ENCODE assay signal across 2 cellular contexts in the genomic region with DNA sequence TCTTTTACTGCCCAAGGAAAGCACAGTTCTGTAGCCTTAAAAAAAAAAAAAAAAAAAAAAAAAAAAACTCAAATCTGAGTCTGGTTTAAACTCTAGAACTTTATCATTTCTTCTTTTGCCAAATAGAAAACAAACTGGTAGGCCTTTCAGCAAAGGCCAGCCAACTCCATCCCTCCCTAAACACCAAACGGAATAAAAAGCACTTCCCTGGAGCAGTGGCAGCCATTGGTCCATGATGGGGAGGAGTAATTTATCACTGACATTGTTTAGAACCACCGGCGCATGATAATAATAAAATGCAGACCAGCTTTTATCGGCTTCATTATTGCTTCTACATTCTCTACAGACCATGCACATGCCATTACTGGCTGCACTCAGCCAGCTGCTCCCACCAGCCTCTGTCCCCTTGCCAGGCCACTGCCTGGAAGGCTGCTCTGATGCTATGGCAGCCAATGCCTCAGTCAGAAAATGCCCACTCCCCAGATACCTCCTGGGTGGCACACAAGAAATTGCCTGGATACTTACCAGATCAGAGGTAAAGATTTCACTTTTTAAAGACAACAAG.
TF ChIP-seq lines count a peak whose summit lies in the region.

No MANE protein-coding gene starts in this region.

TF ChIP-seq in Ishikawa, 13 proteins besides CTCF, POLR2A, EP300 and RAD21:
- TF ChIP-seq, protein P1, sequence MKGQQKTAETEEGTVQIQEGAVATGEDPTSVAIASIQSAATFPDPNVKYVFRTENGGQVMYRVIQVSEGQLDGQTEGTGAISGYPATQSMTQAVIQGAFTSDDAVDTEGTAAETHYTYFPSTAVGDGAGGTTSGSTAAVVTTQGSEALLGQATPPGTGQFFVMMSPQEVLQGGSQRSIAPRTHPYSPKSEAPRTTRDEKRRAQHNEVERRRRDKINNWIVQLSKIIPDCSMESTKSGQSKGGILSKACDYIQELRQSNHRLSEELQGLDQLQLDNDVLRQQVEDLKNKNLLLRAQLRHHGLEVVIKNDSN (IDR thresholded peaks at IDR 0.05) = no peak
- TF ChIP-seq YY1 (IDR thresholded peaks at IDR 0.05; ENCODE audit: low read depth) = peak; percentile 40; the same call in 1 of the 2 replicates
- peak; percentile 19; the same call in 1 of the 2 replicates for TF ChIP-seq NFIC (IDR thresholded peaks at IDR 0.05)
- TF ChIP-seq TCF12 (IDR thresholded peaks at IDR 0.05; ENCODE audit: low read depth) = 0 out of 2 replicates have a peak, but pooled peaks have one; percentile 16

TF ChIP-seq in H1, 55 proteins besides CTCF, POLR2A, EP300 and RAD21 (continued from another document):
- TF ChIP-seq NRF1 (IDR thresholded peaks at IDR 0.05; ENCODE audit: low read depth, low read length) (no peak), CTBP2 (IDR thresholded peaks at IDR 0.05; ENCODE audit: borderline replicate concordance, insufficient read depth, insufficient read length, low read length) (no peak), CHD2 (IDR thresholded peaks at IDR 0.05; ENCODE audit: low read length) (no peak), POLR2AphosphoS5 (IDR thresholded peaks at IDR 0.05; ENCODE audit: low read depth, low read length) (no peak), KDM4A (IDR thresholded peaks at IDR 0.05; ENCODE audit: low read depth, low read length, severe bottlenecking) (no peak), PHF8 (conservative IDR thresholded peaks at IDR 0.05; ENCODE audit: low read depth, low read length) (no peak), MAX (IDR thresholded peaks at IDR 0.05) (no peak), FOSL1 (IDR thresholded peaks at IDR 0.05; ENCODE audit: insufficient read depth, low read depth, low read length) (no peak), YY1 (IDR thresholded peaks at IDR 0.05; ENCODE audit: low read depth, low read length) (no peak), BRCA1 (IDR thresholded peaks at IDR 0.05; ENCODE audit: low read depth, low read length) (no peak)
- TF ChIP-seq, protein P2, sequence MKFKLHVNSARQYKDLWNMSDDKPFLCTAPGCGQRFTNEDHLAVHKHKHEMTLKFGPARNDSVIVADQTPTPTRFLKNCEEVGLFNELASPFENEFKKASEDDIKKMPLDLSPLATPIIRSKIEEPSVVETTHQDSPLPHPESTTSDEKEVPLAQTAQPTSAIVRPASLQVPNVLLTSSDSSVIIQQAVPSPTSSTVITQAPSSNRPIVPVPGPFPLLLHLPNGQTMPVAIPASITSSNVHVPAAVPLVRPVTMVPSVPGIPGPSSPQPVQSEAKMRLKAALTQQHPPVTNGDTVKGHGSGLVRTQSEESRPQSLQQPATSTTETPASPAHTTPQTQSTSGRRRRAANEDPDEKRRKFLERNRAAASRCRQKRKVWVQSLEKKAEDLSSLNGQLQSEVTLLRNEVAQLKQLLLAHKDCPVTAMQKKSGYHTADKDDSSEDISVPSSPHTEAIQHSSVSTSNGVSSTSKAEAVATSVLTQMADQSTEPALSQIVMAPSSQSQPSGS (IDR thresholded peaks at IDR 0.05; ENCODE audit: low read length) = no peak
TF ChIP-seq in H1: peak in this region for 0.
